ENCODE assay signal across 18 cellular contexts in the genomic region with DNA sequence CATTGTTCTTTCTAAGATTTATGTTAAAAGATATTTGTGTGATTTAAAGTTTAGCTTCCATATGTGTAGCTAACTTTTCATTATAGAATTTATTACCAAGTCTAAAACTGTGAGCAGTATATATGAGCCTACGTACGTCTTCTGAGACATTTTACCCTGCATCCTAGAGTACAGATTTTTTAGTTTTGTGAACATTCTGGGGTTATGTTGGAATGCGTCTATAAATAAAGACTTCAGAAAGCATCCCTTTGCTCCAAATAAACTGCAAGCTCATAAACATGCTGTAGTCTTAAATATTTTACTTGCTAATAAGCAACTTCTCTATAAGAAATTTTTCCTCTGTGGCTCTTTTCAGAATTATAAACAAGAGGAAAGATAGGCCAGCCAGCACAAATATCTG.
DNase-seq lines count a peak whose midpoint lies in the region; ATAC-seq and TF ChIP-seq lines count a peak whose summit lies in the region.
"Had no signal": no experiment of that assay in that cellular context is flagged by ENCODE, and none has a peak within 500 bp of the region (broad histone marks: within the 10 kb centered on the region; RNA-seq: fewer than 3 reads in every experiment).

No MANE protein-coding gene starts in this region.

- H3K27me3 ChIP-seq in HCT116 (ENCODE audit: insufficient read depth, low read length), result no peaks in the 10 kb centered on the region

- H3K27ac ChIP-seq in HCT116 (ENCODE audit: low read depth, low read length), result peak overlapping the region; percentile 45; the same call in 1 of the 2 replicates
- H3K27ac ChIP-seq: C4-2B, HL-60 had no signal

- H3K9me3 Mint-ChIP-seq in nephron (no peaks in the 10 kb centered on the region), WTC11 (peaks cover 21% of the 10 kb centered on the region)
- peaks cover 15% of the 10 kb centered on the region for H3K9me3 Mint-ChIP-seq in activated T-cell treated with anti-CD3 and anti-CD28 coated beads, Interleukin-2, amount 50 U/mL, for 4 hours
- H3K9me3 Mint-ChIP-seq: IgD-negative memory B cell had no signal

- intact Hi-C loops in HCT116 (cut with micrococcal nuclease), result no loop called here

- H3K36me3 Mint-ChIP-seq in nephron (ENCODE audit: low read depth) (no peaks in the 10 kb centered on the region), WTC11 (peaks cover 20% of the 10 kb centered on the region)
- H3K36me3 Mint-ChIP-seq in activated T-cell treated with anti-CD3 and anti-CD28 coated beads, Interleukin-2, amount 50 U/mL, for 4 hours (ENCODE audit: insufficient read depth), result peaks cover 35% of the 10 kb centered on the region

- no peaks in the 10 kb centered on the region for H4K20me1 ChIP-seq in HCT116 (ENCODE audit: insufficient read depth)

- DNase-seq in HCT116 (ENCODE audit: low read depth, low spot score) (no peak), fibroblast of villous mesenchyme (ENCODE audit: low read depth) (peak; percentile 76), WTC11 (ENCODE audit: low spot score) (no peak)
- no peak for DNase-seq in stimulated activated CD4-positive, alpha-beta T cell treated with anti-CD3 and anti-CD28 coated beads, Interleukin-4, amount 100 ng/mL, for 1 hour
- DNase-seq in activated T-cell treated with anti-CD3 and anti-CD28 coated beads, Interleukin-2, amount 50 U/mL, for 4 hours, result no peak
- DNase-seq: AML-193; CD4-positive, alpha-beta T cell; DMS153; DMS79; GF-D8; H9; KBM-7 had no signal

- RAD21 ChIA-PET in HCT116 (lab: Charles Lee; ENCODE audit: low non-redundant PET in 1 of 2, low total read pairs in 2 of 2, uncharacterized antibody in 2 of 2, unreplicated experiment in 2 of 2), result no interaction called here

- peaks cover 54% of the 10 kb centered on the region for H3K4me1 Mint-ChIP-seq in nephron
- H3K4me1 Mint-ChIP-seq in activated T-cell treated with anti-CD3 and anti-CD28 coated beads, Interleukin-2, amount 50 U/mL, for 4 hours (ENCODE audit: low read depth), result no peaks in the 10 kb centered on the region
- H3K4me1 Mint-ChIP-seq in WTC11, result peaks cover 14% of the 10 kb centered on the region

- no peak for TF ChIP-seq RAD21 in HCT116 (IDR thresholded peaks at IDR 0.05; ENCODE audit: low read depth)

- H3K9me3 ChIP-seq in HCT116 (ENCODE audit: control insufficient read depth in 1 of 2, insufficient read depth in 1 of 2, low read depth in 1 of 2, low read length in 2 of 2), result no peaks in the 10 kb centered on the region
- H3K9me3 ChIP-seq: Caco-2 had no signal

- H3K27ac Mint-ChIP-seq in nephron (peak overlapping the region; percentile 3 to 61 (median 6)), WTC11 (no peak overlapping the region)
- H3K27ac Mint-ChIP-seq: CD4-positive, alpha-beta T cell; H9 had no signal

- CTCF ChIA-PET in HCT116 (lab: Charles Lee), result no interaction called here
- CTCF ChIA-PET in WTC11 (lab: Charles Lee), result no interaction called here

- H3K4me3 Mint-ChIP-seq in nephron, result no peak overlapping the region
- H3K4me3 Mint-ChIP-seq in activated T-cell treated with anti-CD3 and anti-CD28 coated beads, Interleukin-2, amount 50 U/mL, for 4 hours, result no peak overlapping the region
- H3K4me3 Mint-ChIP-seq in WTC11, result no peak overlapping the region
- H3K4me3 Mint-ChIP-seq: CD4-positive, alpha-beta T cell; H9; IgD-negative memory B cell had no signal

- H3K4me2 ChIP-seq in HCT116 (ENCODE audit: low read length), result no peak overlapping the region

- TF ChIP-seq CTCF in HCT116 (IDR thresholded peaks at IDR 0.05 in 2 of 3, conservative IDR thresholded peaks at IDR 0.05 in 1 of 3; ENCODE audit: borderline replicate concordance in 1 of 3, insufficient read depth in 1 of 3, low read depth in 2 of 3, low read length in 2 of 3), result no peak
- TF ChIP-seq CTCF in fibroblast of villous mesenchyme (IDR thresholded peaks at IDR 0.05; ENCODE audit: insufficient read depth, low read depth, low read length), result no peak
- no peak for TF ChIP-seq CTCF in nephron (IDR thresholded peaks at IDR 0.05; ENCODE audit: unreplicated experiment in 3 of 3)
- TF ChIP-seq CTCF in WTC11 (IDR thresholded peaks at IDR 0.05), result no peak

- H3K9ac ChIP-seq in HCT116 (ENCODE audit: low read length), result no peak overlapping the region

- peaks cover 60 to 74% of the 10 kb centered on the region in 2 experiments for H3K4me1 ChIP-seq in HCT116 (ENCODE audit: control insufficient read depth in 1 of 2, insufficient read depth in 2 of 2, low read length in 2 of 2)

- H3K36me3 ChIP-seq in HCT116 (ENCODE audit: control insufficient read depth in 1 of 2, insufficient read depth in 2 of 2, low read length in 2 of 2), result no peaks in the 10 kb centered on the region

- no peak overlapping the region for H2AFZ ChIP-seq in HCT116 (ENCODE audit: low read depth, low read length, poor library complexity, severe bottlenecking)

- no peaks in the 10 kb centered on the region; the same call in 1 of the 2 replicates for H3K9me2 ChIP-seq in HCT116 (ENCODE audit: insufficient read depth)

- H3K79me2 ChIP-seq in HCT116 (ENCODE audit: insufficient read depth, low read length), result peaks cover 8% of the 10 kb centered on the region; the same call in 1 of the 2 replicates

- no peak for TF ChIP-seq POLR2A in HCT116 (IDR thresholded peaks at IDR 0.05; ENCODE audit: borderline replicate concordance, extremely low read depth, insufficient read depth, insufficient read length)

- POLR2A ChIA-PET in HCT116 (lab: Charles Lee), result no interaction called here
- POLR2A ChIA-PET in WTC11 (lab: Charles Lee), result no interaction called here

- H3K4me3 ChIP-seq in HCT116 (replicated peaks in 1 of 2; ENCODE audit: low read depth in 1 of 2, low read length in 2 of 2) (no peak overlapping the region), fibroblast of villous mesenchyme (ENCODE audit: low read depth, low read length) (no peak overlapping the region)

- BruUV-seq in HCT116 (replicated peaks; lab: Mats Ljungman, UMichigan), result no TSS peak

- no peaks in the 10 kb centered on the region for H3K27me3 Mint-ChIP-seq in nephron (ENCODE audit: low read depth)
- H3K27me3 Mint-ChIP-seq in activated T-cell treated with anti-CD3 and anti-CD28 coated beads, Interleukin-2, amount 50 U/mL, for 4 hours (ENCODE audit: low read depth), result no peaks in the 10 kb centered on the region
- no peaks in the 10 kb centered on the region for H3K27me3 Mint-ChIP-seq in WTC11 (ENCODE audit: low read depth)
- H3K27me3 Mint-ChIP-seq: CD4-positive, alpha-beta T cell; IgD-negative memory B cell had no signal

- ATAC-seq in HCT116 (no peak), HG03025 (IDR thresholded peaks at IDR 0.05; ENCODE audit: low FRiP score, unreplicated experiment) (no peak), WTC11 (no peak)
- ATAC-seq in activated T-cell treated with anti-CD3 and anti-CD28 coated beads, Interleukin-2, amount 50 U/mL, for 4 hours, result no peak

TF ChIP-seq in HCT116, 20 proteins besides CTCF, POLR2A, EP300 and RAD21:
- 0 out of 2 replicates have a peak, but pooled peaks have one; percentile 7 for TF ChIP-seq FOSL1 (IDR thresholded peaks at IDR 0.05; ENCODE audit: low read depth)
- TF ChIP-seq SP1 (IDR thresholded peaks at IDR 0.05; ENCODE audit: low read depth), result 0 out of 2 replicates have a peak, but pooled peaks have one; percentile 17
- TF ChIP-seq, protein P1, sequence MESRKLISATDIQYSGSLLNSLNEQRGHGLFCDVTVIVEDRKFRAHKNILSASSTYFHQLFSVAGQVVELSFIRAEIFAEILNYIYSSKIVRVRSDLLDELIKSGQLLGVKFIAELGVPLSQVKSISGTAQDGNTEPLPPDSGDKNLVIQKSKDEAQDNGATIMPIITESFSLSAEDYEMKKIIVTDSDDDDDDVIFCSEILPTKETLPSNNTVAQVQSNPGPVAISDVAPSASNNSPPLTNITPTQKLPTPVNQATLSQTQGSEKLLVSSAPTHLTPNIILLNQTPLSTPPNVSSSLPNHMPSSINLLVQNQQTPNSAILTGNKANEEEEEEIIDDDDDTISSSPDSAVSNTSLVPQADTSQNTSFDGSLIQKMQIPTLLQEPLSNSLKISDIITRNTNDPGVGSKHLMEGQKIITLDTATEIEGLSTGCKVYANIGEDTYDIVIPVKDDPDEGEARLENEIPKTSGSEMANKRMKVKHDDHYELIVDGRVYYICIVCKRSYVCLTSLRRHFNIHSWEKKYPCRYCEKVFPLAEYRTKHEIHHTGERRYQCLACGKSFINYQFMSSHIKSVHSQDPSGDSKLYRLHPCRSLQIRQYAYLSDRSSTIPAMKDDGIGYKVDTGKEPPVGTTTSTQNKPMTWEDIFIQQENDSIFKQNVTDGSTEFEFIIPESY (IDR thresholded peaks at IDR 0.05; ENCODE audit: extremely low read depth, insufficient replicate concordance, low read length), result no peak
- TF ChIP-seq MAX (IDR thresholded peaks at IDR 0.05), result no peak

TF ChIP-seq in WTC11, 78 proteins besides CTCF, POLR2A, EP300 and RAD21 (continues in another document):
- TF ChIP-seq ZNF219 (CRISPR knock-in tag; IDR thresholded peaks at IDR 0.05; ENCODE audit: borderline replicate concordance), result no peak
- no peak for TF ChIP-seq MXD4 (CRISPR knock-in tag; IDR thresholded peaks at IDR 0.05; ENCODE audit: borderline replicate concordance)
- no peak for TF ChIP-seq TEAD1 (CRISPR knock-in tag; IDR thresholded peaks at IDR 0.05)
- no peak for TF ChIP-seq FOXP4 (CRISPR knock-in tag; IDR thresholded peaks at IDR 0.05)
- TF ChIP-seq ZNF423 (CRISPR knock-in tag; IDR thresholded peaks at IDR 0.05), result no peak

Comparison
In these comparisons a context has a peak if more than half of its experiments do, and no peak if none do; other contexts are left out.
1. Of the 4 proteins assayed by ChIP-seq in both WTC11 and HCT116: peak only in WTC11: none; only in HCT116: SP1; in both: none; in neither: 3.